ENCODE assay signal across 21 cellular contexts in the genomic region with DNA sequence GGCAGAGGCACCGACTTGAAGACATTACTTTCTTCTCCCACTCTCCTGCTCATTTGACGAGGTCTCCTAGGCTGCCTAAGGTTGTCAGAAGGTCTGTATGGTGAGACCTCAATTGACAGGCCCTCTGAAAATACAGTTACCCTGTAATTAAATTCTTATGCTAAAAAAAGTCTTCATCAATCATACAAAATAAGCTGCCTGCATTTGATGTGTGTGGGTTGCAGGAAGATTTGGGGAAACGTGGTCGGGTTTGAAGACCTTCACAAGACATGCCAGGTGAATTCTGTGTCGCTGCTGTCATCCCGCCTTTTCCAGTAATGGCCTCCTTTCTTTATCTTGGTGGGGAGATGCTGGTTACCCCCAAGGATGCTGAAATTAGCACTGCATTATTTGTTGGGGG.
A peak's percentile ranks its signal among the peaks of the same experiment; 100 is the strongest.
DNase-seq lines count a peak whose midpoint lies in the region; ATAC-seq and TF ChIP-seq lines count a peak whose summit lies in the region.
"Had no signal": no experiment of that assay in that cellular context is flagged by ENCODE, and none has a peak within 500 bp of the region (broad histone marks: within the 10 kb centered on the region; RNA-seq: fewer than 3 reads in every experiment).

No MANE protein-coding gene starts in this region.

- H3K4me2 ChIP-seq in BLaER1 treated with 17β-estradiol and CSF1 and Interleukin-3, amounts not matched to agents 10 nM and 100 nM = peak overlapping the region; percentile 25 to 97 (median 86); a peak in 18 of 22 replicates
- H3K4me2 ChIP-seq: A549, GM23338 had no signal

- no peaks in the 10 kb centered on the region for H4K20me1 ChIP-seq in BLaER1 treated with 17β-estradiol and CSF1 and Interleukin-3, amounts not matched to agents 10 nM and 100 nM

- DNase-seq in coronary artery (ENCODE audit: low spot score) (peak; percentile 22), naive B cell (no peak), SKM-1 (lab: John Stamatoyannopoulos, UW; ENCODE audit: unreplicated experiment) (no peak), HuH-7 (ENCODE audit: low spot score) (no peak), Kasumi-1 (lab: John Stamatoyannopoulos, UW) (no peak)
- DNase-seq: 8988T; ACHN; AML-193; BE2C; Caco-2; CD4-positive, CD25-positive, alpha-beta regulatory T cell; DMS153; DND-41; H9 had no signal

- TF ChIP-seq CTCF in coronary artery (IDR thresholded peaks at IDR 0.05) = no peak

- H3K27ac Mint-ChIP-seq in naive B cell = peak overlapping the region in 2 of 6 donors; percentile 75 to 86
- H3K27ac Mint-ChIP-seq: CD4-positive, CD25-positive, alpha-beta regulatory T cell; CD8-positive, alpha-beta T cell; GM23338; H9 had no signal

- ATAC-seq in naive B cell (ENCODE audit: low read depth in 2 of 2) (no peak), GM21390 (IDR thresholded peaks at IDR 0.05; ENCODE audit: unreplicated experiment) (no peak)
- ATAC-seq: A549; CD8-positive, alpha-beta T cell; GM23338; HCT116 had no signal

- peaks cover 0 to 3% (median 0%) of the 10 kb centered on the region in 7 donors for H3K9me3 Mint-ChIP-seq in naive B cell
- H3K9me3 Mint-ChIP-seq: CD8-positive, alpha-beta T cell; GM23338; H9 had no signal

- peaks cover 37 to 100% (median 95%) of the 10 kb centered on the region in 10 experiments for H3K4me1 ChIP-seq in BLaER1 treated with 17β-estradiol and CSF1 and Interleukin-3, amounts not matched to agents 10 nM and 100 nM
- H3K4me1 ChIP-seq: A549, BE2C, Caco-2 had no signal

- H3K4me1 Mint-ChIP-seq in naive B cell = peaks cover 30 to 52% (median 35%) of the 10 kb centered on the region in 3 donors

- H3K4me3 Mint-ChIP-seq in naive B cell = peak overlapping the region in 5 of 8 donors; percentile 0 to 79 (median 36)
- H3K4me3 Mint-ChIP-seq: CD4-positive, CD25-positive, alpha-beta regulatory T cell; CD8-positive, alpha-beta T cell; GM23338; H9 had no signal

- no peaks in the 10 kb centered on the region for H3K36me3 ChIP-seq in BLaER1 treated with 17β-estradiol and CSF1 and Interleukin-3, amounts not matched to agents 10 nM and 100 nM
- H3K36me3 ChIP-seq: BE2C had no signal

- no peaks in the 10 kb centered on the region for H3K9me3 ChIP-seq in BLaER1 treated with 17β-estradiol and CSF1 and Interleukin-3, amounts not matched to agents 10 nM and 100 nM (replicated peaks in 1 of 11)
- H3K9me3 ChIP-seq: A549, BE2C, Caco-2 had no signal

- H3K27me3 Mint-ChIP-seq in naive B cell = peaks cover 0 to 24% (median 9%) of the 10 kb centered on the region in 3 donors

- no peak overlapping the region for H3K4me3 ChIP-seq in BLaER1 treated with 17β-estradiol and CSF1 and Interleukin-3, amounts not matched to agents 10 nM and 100 nM
- H3K4me3 ChIP-seq in coronary artery = no peak overlapping the region
- H3K4me3 ChIP-seq: A549, GM23338 had no signal

- no peaks in the 10 kb centered on the region for H3K36me3 Mint-ChIP-seq in naive B cell
- H3K36me3 Mint-ChIP-seq: CD4-positive, CD25-positive, alpha-beta regulatory T cell; CD8-positive, alpha-beta T cell had no signal

- no peak overlapping the region for H3K9ac ChIP-seq in BLaER1 treated with 17β-estradiol and CSF1 and Interleukin-3, amounts not matched to agents 10 nM and 100 nM

- peak overlapping the region in 4 of 11 experiments; percentile 37 to 63 (median 60); a peak in 4 of 22 replicates for H3K27ac ChIP-seq in BLaER1 treated with 17β-estradiol and CSF1 and Interleukin-3, amounts not matched to agents 10 nM and 100 nM
- no peak overlapping the region for H3K27ac ChIP-seq in coronary artery
- H3K27ac ChIP-seq: A549, C4-2B had no signal

- peaks cover 0 to 11% (median 0%) of the 10 kb centered on the region in 11 experiments; a peak in 4 of 22 replicates for H3K27me3 ChIP-seq in BLaER1 treated with 17β-estradiol and CSF1 and Interleukin-3, amounts not matched to agents 10 nM and 100 nM
- H3K27me3 ChIP-seq: BE2C had no signal
